Comparison of ENCODE assay signal across 8 cellular contexts in the genomic region with DNA sequence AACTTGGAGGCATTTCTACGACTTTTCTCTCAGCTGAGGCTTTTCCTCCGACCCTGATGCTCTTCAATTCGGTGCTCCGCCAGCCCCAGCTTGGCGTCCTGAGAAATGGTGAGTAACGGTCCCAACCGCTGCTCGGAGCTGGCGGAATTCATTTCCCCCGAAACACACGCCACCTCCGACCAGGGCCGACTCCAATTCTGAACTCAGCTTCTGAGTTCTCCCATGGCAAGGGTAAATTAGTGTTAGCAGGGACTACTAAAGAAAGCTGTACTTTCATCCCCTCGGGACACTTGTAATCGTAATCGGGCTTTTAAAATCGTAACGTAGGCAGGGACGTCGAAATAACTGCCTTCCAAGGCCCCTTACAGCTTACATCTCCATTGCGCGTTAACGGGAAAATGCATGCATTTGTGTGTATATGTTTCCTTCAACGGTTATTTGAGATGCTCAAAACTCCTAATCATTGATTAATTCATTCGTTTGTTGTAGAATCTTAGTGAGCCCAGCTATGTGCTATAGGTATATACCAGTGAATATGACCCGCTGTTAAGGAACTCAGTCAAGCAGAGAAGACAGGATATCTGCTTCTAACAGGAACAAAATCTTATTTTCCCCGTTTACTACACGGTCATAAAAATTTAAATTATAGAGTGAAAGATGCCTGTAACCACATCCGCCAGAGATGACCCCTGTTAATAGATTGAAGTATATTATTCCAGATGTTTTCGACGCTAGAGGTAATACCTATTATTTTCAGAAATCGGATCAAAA. TPM values are rescaled to one million over a fixed set of nuclear protein-coding genes. Genes with fewer than 3 reads are reported as not detected.
DNase-seq lines count a peak whose midpoint lies in the region; ATAC-seq and TF ChIP-seq lines count a peak whose summit lies in the region.

No MANE protein-coding gene starts in this region.

- H3K4me3 Mint-ChIP-seq in H9: peak overlapping the region; percentile 97 to 98
- peak overlapping the region; percentile 91 for H3K4me3 Mint-ChIP-seq in effector memory CD8-positive, alpha-beta T cell
- H3K4me3 Mint-ChIP-seq in osteocyte (ENCODE audit: unreplicated experiment): peak overlapping the region; percentile 99

- peak overlapping the region; percentile 100 for H3K9ac ChIP-seq in H9 (ENCODE audit: extremely low read depth, insufficient read length, low read length)

- peak overlapping the region; percentile 62 for H3K27ac ChIP-seq in H9 (ENCODE audit: insufficient read length, low read depth, low read length)

- peak overlapping the region; percentile 83 for H3K56ac ChIP-seq in H9 (ENCODE audit: insufficient read length, low read depth, low read length)

- H3K9me3 ChIP-seq in H9 (ENCODE audit: control insufficient read depth, low read depth, low read length) (no peaks in the 10 kb centered on the region), MG63 (no peaks in the 10 kb centered on the region)

- peak overlapping the region; percentile 79 for H3K4me2 ChIP-seq in H9 (ENCODE audit: insufficient read depth, insufficient read length, low read length)

- H2BK20ac ChIP-seq in H9 (ENCODE audit: low read depth, low read length, poor library complexity, severe bottlenecking): no peak overlapping the region

- peak overlapping the region; percentile 97 for H3K14ac ChIP-seq in H9 (ENCODE audit: insufficient read depth, low read length)

- no peaks in the 10 kb centered on the region for H4K20me1 ChIP-seq in H9 (ENCODE audit: control insufficient read depth, insufficient read depth, insufficient read length)

- no peaks in the 10 kb centered on the region for H3K27me3 ChIP-seq in H9 (ENCODE audit: insufficient read depth, low read length)
- no peaks in the 10 kb centered on the region for H3K27me3 ChIP-seq in MG63

- H3K4me1 ChIP-seq in H9 (ENCODE audit: insufficient read depth, low read length): no peaks in the 10 kb centered on the region

- no peak overlapping the region for H3K23ac ChIP-seq in H9 (ENCODE audit: insufficient read length, low read depth, low read length)

- peak overlapping the region; percentile 80 for H3K4me3 ChIP-seq in MG63

- H3K27ac Mint-ChIP-seq in H9 (peak overlapping the region; percentile 99 to 100 (median 100)), osteocyte (ENCODE audit: unreplicated experiment) (peak overlapping the region; percentile 100)
- peak overlapping the region; percentile 90 to 95 for H3K27ac Mint-ChIP-seq in effector memory CD8-positive, alpha-beta T cell

- no peaks in the 10 kb centered on the region for H3K79me1 ChIP-seq in H9 (ENCODE audit: insufficient read depth, low read depth, low read length, poor library complexity, severe bottlenecking)

- TF ChIP-seq CTCF in H9 (conservative IDR thresholded peaks at IDR 0.05) (no peak), osteocyte (IDR thresholded peaks at IDR 0.05) (no peak)

- H3K36me3 Mint-ChIP-seq in H9 (ENCODE audit: insufficient read depth in 1 of 3, low read depth in 3 of 3) (peaks cover 14 to 25% (median 20%) of the 10 kb centered on the region in 3 experiments), osteocyte (ENCODE audit: unreplicated experiment) (peaks cover 4% of the 10 kb centered on the region)
- peaks cover 15% of the 10 kb centered on the region for H3K36me3 Mint-ChIP-seq in effector memory CD8-positive, alpha-beta T cell (ENCODE audit: insufficient read depth)

- H4K8ac ChIP-seq in H9 (replicated peaks; ENCODE audit: insufficient read length, low read depth, low read length): no peak overlapping the region

- peak overlapping the region; percentile 88 for H4K5ac ChIP-seq in H9 (ENCODE audit: insufficient read length, low read depth, low read length)

- H3K4me1 Mint-ChIP-seq in H9 (peaks cover 25 to 34% of the 10 kb centered on the region in 2 experiments), osteocyte (ENCODE audit: unreplicated experiment) (peaks cover 59% of the 10 kb centered on the region)
- peaks cover 30 to 45% of the 10 kb centered on the region in 2 donors for H3K4me1 Mint-ChIP-seq in effector memory CD8-positive, alpha-beta T cell (ENCODE audit: low read depth in 2 of 2)

- H3K9me3 Mint-ChIP-seq in H9 (peaks cover 0 to 3% of the 10 kb centered on the region in 2 experiments; a peak in 1 of 5 replicates), osteocyte (ENCODE audit: unreplicated experiment) (no peaks in the 10 kb centered on the region)
- H3K9me3 Mint-ChIP-seq in effector memory CD8-positive, alpha-beta T cell: no peaks in the 10 kb centered on the region

- no peak overlapping the region for H2BK15ac ChIP-seq in H9 (ENCODE audit: low read depth, low read length)

- ATAC-seq in effector memory CD8-positive, alpha-beta T cell (replicated peaks): no peak

- H2BK120ac ChIP-seq in H9 (ENCODE audit: low read depth, low read length, poor library complexity, severe bottlenecking): no peak overlapping the region

- peaks cover 40% of the 10 kb centered on the region for H3K36me3 ChIP-seq in MG63

- no peak overlapping the region for H2AFZ ChIP-seq in H9 (ENCODE audit: low read length)

- H3K23me2 ChIP-seq in H9 (ENCODE audit: insufficient read length, low read depth, low read length, poor library complexity, severe bottlenecking): peaks cover 5% of the 10 kb centered on the region

- DNase-seq in NCI-H2171 (lab: John Stamatoyannopoulos, UW) (peak; percentile 50), NCI-H2171 treated with DMSO at 0.1 percent for 48 hours (lab: John Stamatoyannopoulos, UW) (no peak), H9 (no peak), MG63 (no peak), osteocyte (ENCODE audit: extremely low spot score, unreplicated experiment) (no peak), cerebellar nuclear complex (lab: John Stamatoyannopoulos, UW) (no peak)
- DNase-seq in effector memory CD8-positive, alpha-beta T cell: no peak
- DNase-seq in effector CD8-positive, alpha-beta T cell (lab: John Stamatoyannopoulos, UW): no peak

- peak overlapping the region; percentile 95 for H3K18ac ChIP-seq in H9 (ENCODE audit: insufficient read length, low read depth, low read length)

- H2BK12ac ChIP-seq in H9 (ENCODE audit: insufficient read length, low read depth, low read length): no peak overlapping the region

- H2BK5ac ChIP-seq in H9 (ENCODE audit: insufficient read length, low read length): peak overlapping the region; percentile 91

- no peak overlapping the region; the same call in 1 of the 2 replicates for H3K4ac ChIP-seq in H9 (ENCODE audit: low read depth, low read length)

- H3K27me3 Mint-ChIP-seq in H9 (ENCODE audit: low read depth) (no peaks in the 10 kb centered on the region), osteocyte (ENCODE audit: unreplicated experiment) (no peaks in the 10 kb centered on the region)
- no peaks in the 10 kb centered on the region for H3K27me3 Mint-ChIP-seq in effector memory CD8-positive, alpha-beta T cell

- no peak overlapping the region for H4K91ac ChIP-seq in H9 (ENCODE audit: insufficient read length, low read depth, low read length)

- WGBS in H9 (ENCODE audit: extremely low coverage, insufficient read length, low lambda C conversion rate): no CpG with 5 or more reads among the region's 32 CpGs

- no peak overlapping the region for H2AK5ac ChIP-seq in H9 (ENCODE audit: insufficient read length, low read length)

- no peak overlapping the region for H3T11ph ChIP-seq in H9 (ENCODE audit: low read length)

- H3K79me2 ChIP-seq in H9 (ENCODE audit: insufficient read depth, low read length): peaks cover 26% of the 10 kb centered on the region

RNA-seq across cellular contexts. Expression of a gene that starts 0.5 kb away (rescaled TPM):
- total RNA-seq in H9 (2021): 70.1 and 73.0 TPM in 2 replicates
- 35.1 and 36.7 TPM in 2 replicates for total RNA-seq in MG63 (2014; rRNA removed; shearing (Covaris generic); ENCODE audit: low replicate concordance)
- 5.7 and 6.7 TPM in 2 replicates for total RNA-seq in osteocyte

RNA-seq across cellular contexts. Expression of a gene that starts 0.7 kb away (rescaled TPM):
- total RNA-seq in H9 (2021) (30.9 and 32.3 TPM in 2 replicates), osteocyte (17.5 and 18.4 TPM in 2 replicates)
- total RNA-seq in MG63 (2014; rRNA removed; shearing (Covaris generic); ENCODE audit: low replicate concordance): 25.0 and 44.7 TPM in 2 replicates
